ENCODE assay signal across 13 cellular contexts in genomic region chr17:3907483-3908216, GRCh38. TPM values are rescaled to one million over a fixed set of nuclear protein-coding genes. Genes with fewer than 3 reads are reported as not detected.
A peak's percentile ranks its signal among the peaks of the same experiment; 100 is the strongest.
DNase-seq lines count a peak whose midpoint lies in the region; ATAC-seq and TF ChIP-seq lines count a peak whose summit lies in the region.
"Had no signal": no experiment of that assay in that cellular context is flagged by ENCODE, and none has a peak within 500 bp of the region (broad histone marks: within the 10 kb centered on the region; RNA-seq: fewer than 3 reads in every experiment).

No MANE protein-coding gene starts in this region.

- no peaks in the 10 kb centered on the region for H3F3A ChIP-seq in PC-9 (ENCODE audit: insufficient read depth, low read depth)

- POLR2A ChIA-PET in activated CD8-positive, alpha-beta T cell treated with anti-CD3 and anti-CD28 coated beads for 36 hours (lab: Charles Lee): interaction anchor here (0.6 kb wide), 1 partner anchor 13 kb away, joined by 3 read pairs; no protein-coding TSS in a partner anchor
- POLR2A ChIA-PET in activated CD8-positive, alpha-beta T cell treated with anti-CD3 and anti-CD28 coated beads, Interleukin-2, amount 10 ng/mL, durations not matched to agents 7 days and 5 days (lab: Charles Lee): interaction anchor here (0.6 kb wide), 1 partner anchor 1057 kb away, joined by 4 read pairs; no protein-coding TSS in a partner anchor
- POLR2A ChIA-PET in PC-9 (lab: Charles Lee; ENCODE audit: unreplicated experiment): no interaction called here

- H3K4me3 Mint-ChIP-seq in activated CD8-positive, alpha-beta T cell treated with anti-CD3 and anti-CD28 coated beads for 36 hours: no peak overlapping the region
- H3K4me3 Mint-ChIP-seq in activated CD8-positive, alpha-beta T cell treated with anti-CD3 and anti-CD28 coated beads, Interleukin-2, amount 10 ng/mL, durations not matched to agents 7 days and 5 days: no peak overlapping the region
- H3K4me3 Mint-ChIP-seq in stimulated activated naive B cell treated with anti-CD40 and anti-IgM and Interleukin-4, amounts not matched to agents 10 μg/mL and 1 μg/mL and 100 μg/mL, for 72 hours: no peak overlapping the region
- H3K4me3 Mint-ChIP-seq in endothelial cell (ENCODE audit: unreplicated experiment): no peak overlapping the region
- H3K4me3 Mint-ChIP-seq: nephron progenitor cell, type B pancreatic cell had no signal

- H3K36me3 ChIP-seq in PC-9 (ENCODE audit: low read depth) (no peaks in the 10 kb centered on the region), aorta (ENCODE audit: control insufficient read depth in 1 of 2, insufficient read depth in 2 of 2, low read length in 1 of 2) (no peaks in the 10 kb centered on the region)

- H3K4me1 ChIP-seq in PC-9 (replicated peaks; ENCODE audit: insufficient read depth) (no peaks in the 10 kb centered on the region), aorta (ENCODE audit: control insufficient read depth in 1 of 2, insufficient read depth in 2 of 2, low read length in 2 of 2) (no peaks in the 10 kb centered on the region)

- no peaks in the 10 kb centered on the region for H3K36me3 Mint-ChIP-seq in activated CD8-positive, alpha-beta T cell treated with anti-CD3 and anti-CD28 coated beads for 36 hours (ENCODE audit: low read depth)
- no peaks in the 10 kb centered on the region for H3K36me3 Mint-ChIP-seq in activated CD8-positive, alpha-beta T cell treated with anti-CD3 and anti-CD28 coated beads, Interleukin-2, amount 10 ng/mL, durations not matched to agents 7 days and 5 days (ENCODE audit: low read depth)
- H3K36me3 Mint-ChIP-seq in stimulated activated naive B cell treated with anti-CD40 and anti-IgM and Interleukin-4, amounts not matched to agents 10 μg/mL and 1 μg/mL and 100 μg/mL, for 72 hours: peaks cover 23 to 41% of the 10 kb centered on the region in 2 donors
- no peaks in the 10 kb centered on the region for H3K36me3 Mint-ChIP-seq in endothelial cell (ENCODE audit: low read depth, unreplicated experiment)
- H3K36me3 Mint-ChIP-seq: type B pancreatic cell had no signal

- H3K9me2 ChIP-seq in PC-9 (ENCODE audit: insufficient read depth): no peaks in the 10 kb centered on the region

- H3K27ac Mint-ChIP-seq in activated CD8-positive, alpha-beta T cell treated with anti-CD3 and anti-CD28 coated beads for 36 hours: no peak overlapping the region
- H3K27ac Mint-ChIP-seq in activated CD8-positive, alpha-beta T cell treated with anti-CD3 and anti-CD28 coated beads, Interleukin-2, amount 10 ng/mL, durations not matched to agents 7 days and 5 days: no peak overlapping the region
- H3K27ac Mint-ChIP-seq in stimulated activated naive B cell treated with anti-CD40 and anti-IgM and Interleukin-4, amounts not matched to agents 10 μg/mL and 1 μg/mL and 100 μg/mL, for 72 hours: peak overlapping the region; percentile 68
- H3K27ac Mint-ChIP-seq in endothelial cell (ENCODE audit: unreplicated experiment): no peak overlapping the region
- H3K27ac Mint-ChIP-seq: nephron progenitor cell, type B pancreatic cell had no signal

- ATAC-seq in activated CD8-positive, alpha-beta T cell treated with anti-CD3 and anti-CD28 coated beads for 36 hours: no peak
- no peak for ATAC-seq in activated CD8-positive, alpha-beta T cell treated with anti-CD3 and anti-CD28 coated beads, Interleukin-2, amount 10 ng/mL, durations not matched to agents 7 days and 5 days
- no peak for ATAC-seq in stimulated activated naive B cell treated with anti-CD40 and anti-IgM and Interleukin-4, amounts not matched to agents 10 μg/mL and 1 μg/mL and 100 μg/mL, for 72 hours (replicated peaks)
- no peak for ATAC-seq in aorta (ENCODE audit: low FRiP score)

- H3K79me2 ChIP-seq in PC-9 (ENCODE audit: low read depth): no peaks in the 10 kb centered on the region

- intact Hi-C loops in activated CD8-positive, alpha-beta T cell treated with anti-CD3 and anti-CD28 coated beads for 36 hours (cut with micrococcal nuclease): no loop called here
- intact Hi-C loops in PC-9 (cut with micrococcal nuclease; ENCODE audit: unreplicated experiment) (loop anchor here (1.0 to 5.0 kb wide), 2 partner anchors 44 to 170 kb away; no protein-coding TSS in a partner anchor), aorta (cut with DNase I) (no loop called here)

- 85 to 86% methylated on average over 11 of the region's 11 CpGs for whole genome bisulfite sequencing in aorta, 2 donors

- CTCF ChIA-PET in activated CD8-positive, alpha-beta T cell treated with anti-CD3 and anti-CD28 coated beads for 36 hours (lab: Charles Lee): interaction anchor here (1.5 kb wide), 3 partner anchors 46 to 101 kb away, joined by 3 to 9 read pairs (median 6); no protein-coding TSS in a partner anchor
- CTCF ChIA-PET in activated CD8-positive, alpha-beta T cell treated with anti-CD3 and anti-CD28 coated beads, Interleukin-2, amount 10 ng/mL, durations not matched to agents 7 days and 5 days (lab: Charles Lee): interaction anchor here (0.7 to 3.3 kb wide), 9 partner anchors 14 to 170 kb away, joined by 3 to 10 read pairs (median 4); partner anchors contain the start of gene NCBP3
- CTCF ChIA-PET in PC-9 (lab: Charles Lee): interaction anchor here (0.6 to 1.0 kb wide), 2 partner anchors 170 to 177 kb away, joined by 5 to 6 read pairs; no protein-coding TSS in a partner anchor

- no peaks in the 10 kb centered on the region for H4K20me1 ChIP-seq in PC-9 (ENCODE audit: insufficient read depth)

- TF ChIP-seq CTCF in activated CD8-positive, alpha-beta T cell treated with anti-CD3 and anti-CD28 coated beads for 36 hours (IDR thresholded peaks at IDR 0.05): peak; percentile 25
- peak; percentile 58 for TF ChIP-seq CTCF in PC-9 (conservative IDR thresholded peaks at IDR 0.05)
- peak; percentile 19 for TF ChIP-seq CTCF in fibroblast of villous mesenchyme (IDR thresholded peaks at IDR 0.05; ENCODE audit: insufficient read depth, low read depth, low read length)
- no peak for TF ChIP-seq CTCF in endothelial cell (IDR thresholded peaks at IDR 0.05; ENCODE audit: unreplicated experiment)

- BruUV-seq in PC-9 (replicated peaks; lab: Mats Ljungman, UMichigan): no TSS peak

- no peak overlapping the region for H3K4me2 ChIP-seq in PC-9

- DNase-seq in activated CD8-positive, alpha-beta T cell treated with anti-CD3 and anti-CD28 coated beads for 36 hours: peak; percentile 28
- no peak for DNase-seq in activated CD8-positive, alpha-beta T cell treated with anti-CD3 and anti-CD28 coated beads, Interleukin-2, amount 10 ng/mL, durations not matched to agents 7 days and 5 days
- DNase-seq in PC-9 (no peak), fibroblast of villous mesenchyme (ENCODE audit: low read depth) (no peak), aorta (no peak), NCI-H1105 (lab: John Stamatoyannopoulos, UW) (no peak), endothelial cell (ENCODE audit: low spot score) (no peak)
- no peak for DNase-seq in stimulated activated naive B cell treated with anti-CD40 and anti-IgM and Interleukin-4, amounts not matched to agents 10 μg/mL and 1 μg/mL and 100 μg/mL, for 72 hours
- DNase-seq: nephron progenitor cell; stimulated activated CD4-positive, alpha-beta T cell treated with anti-CD3 and anti-CD28 coated beads, Interleukin-2, amount 100 ng/mL, for 24 hours had no signal

- no peaks in the 10 kb centered on the region for H3K9me3 Mint-ChIP-seq in activated CD8-positive, alpha-beta T cell treated with anti-CD3 and anti-CD28 coated beads for 36 hours
- no peaks in the 10 kb centered on the region for H3K9me3 Mint-ChIP-seq in activated CD8-positive, alpha-beta T cell treated with anti-CD3 and anti-CD28 coated beads, Interleukin-2, amount 10 ng/mL, durations not matched to agents 7 days and 5 days (ENCODE audit: insufficient read depth)
- H3K9me3 Mint-ChIP-seq in stimulated activated naive B cell treated with anti-CD40 and anti-IgM and Interleukin-4, amounts not matched to agents 10 μg/mL and 1 μg/mL and 100 μg/mL, for 72 hours: peaks cover 0 to 2% of the 10 kb centered on the region in 2 donors
- H3K9me3 Mint-ChIP-seq in endothelial cell (ENCODE audit: unreplicated experiment): no peaks in the 10 kb centered on the region
- H3K9me3 Mint-ChIP-seq: nephron progenitor cell, type B pancreatic cell had no signal

- peaks cover 21% of the 10 kb centered on the region for H3K4me1 Mint-ChIP-seq in activated CD8-positive, alpha-beta T cell treated with anti-CD3 and anti-CD28 coated beads for 36 hours (ENCODE audit: low read depth)
- peaks cover 21% of the 10 kb centered on the region for H3K4me1 Mint-ChIP-seq in activated CD8-positive, alpha-beta T cell treated with anti-CD3 and anti-CD28 coated beads, Interleukin-2, amount 10 ng/mL, durations not matched to agents 7 days and 5 days (ENCODE audit: low read depth)
- H3K4me1 Mint-ChIP-seq in stimulated activated naive B cell treated with anti-CD40 and anti-IgM and Interleukin-4, amounts not matched to agents 10 μg/mL and 1 μg/mL and 100 μg/mL, for 72 hours: peaks cover 52 to 85% of the 10 kb centered on the region in 2 donors
- H3K4me1 Mint-ChIP-seq in endothelial cell (ENCODE audit: unreplicated experiment): no peaks in the 10 kb centered on the region

- H3K27me3 ChIP-seq in PC-9 (ENCODE audit: insufficient read depth, low read depth): no peaks in the 10 kb centered on the region; the same call in 1 of the 2 replicates
- no peaks in the 10 kb centered on the region for H3K27me3 ChIP-seq in aorta (ENCODE audit: control insufficient read depth in 1 of 2, insufficient read depth in 2 of 2, low read length in 1 of 2)

- H3K9me3 ChIP-seq in PC-9 (ENCODE audit: insufficient read depth, low read depth) (no peaks in the 10 kb centered on the region), aorta (ENCODE audit: control insufficient read depth, low read length) (no peaks in the 10 kb centered on the region)

- H3K4me3 ChIP-seq in PC-9: no peak overlapping the region
- no peak overlapping the region for H3K4me3 ChIP-seq in fibroblast of villous mesenchyme (ENCODE audit: low read depth, low read length)
- no peak overlapping the region for H3K4me3 ChIP-seq in aorta (ENCODE audit: low read length in 2 of 2)

- H3K27ac ChIP-seq in PC-9: no peak overlapping the region
- H3K27ac ChIP-seq in aorta (ENCODE audit: low read depth in 1 of 2, low read length in 2 of 2): no peak overlapping the region

- no peak overlapping the region for H2AFZ ChIP-seq in PC-9

- H3K27me3 Mint-ChIP-seq in activated CD8-positive, alpha-beta T cell treated with anti-CD3 and anti-CD28 coated beads for 36 hours: no peaks in the 10 kb centered on the region
- no peaks in the 10 kb centered on the region for H3K27me3 Mint-ChIP-seq in activated CD8-positive, alpha-beta T cell treated with anti-CD3 and anti-CD28 coated beads, Interleukin-2, amount 10 ng/mL, durations not matched to agents 7 days and 5 days (ENCODE audit: low read depth)
- no peaks in the 10 kb centered on the region for H3K27me3 Mint-ChIP-seq in stimulated activated naive B cell treated with anti-CD40 and anti-IgM and Interleukin-4, amounts not matched to agents 10 μg/mL and 1 μg/mL and 100 μg/mL, for 72 hours
- peaks cover 4% of the 10 kb centered on the region for H3K27me3 Mint-ChIP-seq in endothelial cell (ENCODE audit: unreplicated experiment)
- H3K27me3 Mint-ChIP-seq: type B pancreatic cell had no signal

RNA-seq across cellular contexts. Expression of gene P2RX1, which starts 8.6 kb away (rescaled TPM):
- 1 to 10 TPM in 1 of 2 experiments, under 1 TPM in 1; 0.43 to 1.7 TPM for total RNA-seq in activated CD8-positive, alpha-beta T cell treated with anti-CD3 and anti-CD28 coated beads for 36 hours
- 1 to 10 TPM; 1.1 TPM for total RNA-seq in activated CD8-positive, alpha-beta T cell treated with anti-CD3 and anti-CD28 coated beads, Interleukin-2, amount 10 ng/mL, durations not matched to agents 7 days and 5 days
- total RNA-seq in PC-9 (2021) (not detected in 2 replicates), fibroblast of villous mesenchyme (1.3 and 2.3 TPM in 2 replicates), aorta (1 to 10 TPM; 3.5 to 4.7 TPM), endothelial cell (ENCODE audit: unreplicated experiment) (not detected)
- 1 to 10 TPM in 1 of 2 donors, under 1 TPM in 1; 0.50 to 1.6 TPM for polyA plus RNA-seq in aorta
- total RNA-seq: astrocyte, glomerular endothelial cell had no signal

RNA-seq across cellular contexts. Expression of gene CAMKK1, which starts 14.8 kb away (rescaled TPM):
- 1 to 10 TPM; 6.7 to 6.9 TPM for total RNA-seq in activated CD8-positive, alpha-beta T cell treated with anti-CD3 and anti-CD28 coated beads for 36 hours
- 1 to 10 TPM; 3.3 to 4.0 TPM for total RNA-seq in activated CD8-positive, alpha-beta T cell treated with anti-CD3 and anti-CD28 coated beads, Interleukin-2, amount 10 ng/mL, durations not matched to agents 7 days and 5 days
- total RNA-seq in PC-9 (2021) (16.3 and 19.5 TPM in 2 replicates), fibroblast of villous mesenchyme (2.2 and 3.9 TPM in 2 replicates), aorta (10 to 100 TPM in 1 of 2 donors, 1 to 10 TPM in 1; 5.1 to 11.2 TPM), endothelial cell (ENCODE audit: unreplicated experiment) (4.1 TPM)
- polyA plus RNA-seq in aorta: 1 to 10 TPM; 1.6 to 4.2 TPM

RNA-seq across cellular contexts. Expression of gene ATP2A3, which starts 56.6 kb away (rescaled TPM):
- total RNA-seq in activated CD8-positive, alpha-beta T cell treated with anti-CD3 and anti-CD28 coated beads for 36 hours: 100 to 1,000 TPM; 113 to 117 TPM
- 100 to 1,000 TPM; 341 to 354 TPM for total RNA-seq in activated CD8-positive, alpha-beta T cell treated with anti-CD3 and anti-CD28 coated beads, Interleukin-2, amount 10 ng/mL, durations not matched to agents 7 days and 5 days
- total RNA-seq in PC-9 (2021): 4.4 and 9.6 TPM in 2 replicates
- total RNA-seq in fibroblast of villous mesenchyme: 0.43 and 2.9 TPM in 2 replicates
- 10 to 100 TPM; 28.7 to 32.1 TPM for total RNA-seq in aorta
- polyA plus RNA-seq in aorta: 10 to 100 TPM in 1 of 2 donors, 1 to 10 TPM in 1; 7.5 to 88.7 TPM
- 116 TPM for total RNA-seq in endothelial cell (ENCODE audit: unreplicated experiment)
